1 cellular context compared by ENCODE assay signal in the genomic region with DNA sequence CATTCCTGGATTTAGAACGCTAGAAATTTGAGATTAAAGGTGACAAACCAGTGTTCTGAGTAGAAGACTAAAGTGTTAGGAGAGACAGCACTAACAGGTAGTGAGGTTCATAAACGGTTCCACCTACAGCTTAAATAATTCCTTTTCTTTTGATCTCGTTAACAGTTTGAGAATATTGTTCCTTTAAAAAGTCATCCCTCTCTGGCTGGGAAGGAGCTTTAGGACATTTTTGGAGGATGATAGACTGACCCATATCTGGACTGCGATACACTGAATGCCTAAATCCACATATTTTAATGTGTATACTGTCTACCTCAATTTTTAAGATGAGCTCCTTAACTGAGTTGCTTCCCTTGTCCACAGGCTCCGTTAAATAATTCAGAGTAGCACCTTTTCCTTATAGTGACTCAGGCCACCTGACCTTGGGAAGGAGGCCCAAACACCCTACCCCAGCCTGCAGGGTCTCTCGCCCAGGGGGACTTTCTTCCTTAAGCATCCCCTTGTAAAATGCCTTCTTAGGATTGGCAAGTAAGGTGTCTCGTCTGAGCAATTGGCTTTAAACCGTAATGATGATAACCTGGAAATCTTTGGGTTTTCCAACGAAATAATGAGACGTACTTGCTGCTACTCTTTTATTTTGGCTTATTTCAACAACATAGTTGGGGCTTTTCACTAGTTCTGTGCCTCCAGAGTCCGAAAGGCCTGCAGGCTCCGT.
A peak's percentile ranks its signal among the peaks of the same experiment; 100 is the strongest.
TF ChIP-seq lines count a peak whose summit lies in the region.

No MANE protein-coding gene starts in this region.

TF ChIP-seq in HepG2, 621 proteins besides CTCF, POLR2A, EP300 and RAD21:
- TF ChIP-seq SAP130 (CRISPR knock-in tag; IDR thresholded peaks at IDR 0.05; ENCODE audit: low read depth) (peak; percentile 9; the same call in 1 of the 2 replicates), KLF15 (CRISPR knock-in tag; IDR thresholded peaks at IDR 0.05; ENCODE audit: borderline replicate concordance) (no peak), HDAC6 (IDR thresholded peaks at IDR 0.05; ENCODE audit: low read depth, low read length) (peak; percentile 78; the same call in 1 of the 2 replicates), NFE2L2 (IDR thresholded peaks at IDR 0.05; ENCODE audit: low read length) (no peak), POLR2AphosphoS5 (IDR thresholded peaks at IDR 0.05; ENCODE audit: low read depth, low read length) (peak; percentile 15; the same call in 1 of the 2 replicates), RBM22 (optimal IDR thresholded peaks at IDR 0.05; ENCODE audit: low read length) (peak; percentile 92), MLLT10 (CRISPR knock-in tag; IDR thresholded peaks at IDR 0.05) (peak; percentile 29; the same call in 1 of the 2 replicates), NR2C2 (CRISPR knock-in tag; IDR thresholded peaks at IDR 0.05; ENCODE audit: borderline replicate concordance) (0 out of 2 replicates have a peak, but pooled peaks have one; percentile 10), KAT7 (CRISPR knock-in tag; IDR thresholded peaks at IDR 0.05; ENCODE audit: borderline replicate concordance) (peak; percentile 52; the same call in 1 of the 2 replicates), REST (IDR thresholded peaks at IDR 0.05; ENCODE audit: borderline replicate concordance in 1 of 2, low read depth in 1 of 2, low read length in 2 of 2) (0 out of 4 replicates have a peak, but pooled peaks of 1 of the 2 experiments have one; percentile 11), ZNF207 (IDR thresholded peaks at IDR 0.05; ENCODE audit: borderline replicate concordance) (no peak), ASH2L (IDR thresholded peaks at IDR 0.05; ENCODE audit: insufficient read length, low read depth, low read length) (peak; percentile 63), ZNF558 (CRISPR knock-in tag; IDR thresholded peaks at IDR 0.05; ENCODE audit: borderline replicate concordance) (0 out of 2 replicates have a peak, but pooled peaks have one; percentile 9)
- TF ChIP-seq, protein P1, sequence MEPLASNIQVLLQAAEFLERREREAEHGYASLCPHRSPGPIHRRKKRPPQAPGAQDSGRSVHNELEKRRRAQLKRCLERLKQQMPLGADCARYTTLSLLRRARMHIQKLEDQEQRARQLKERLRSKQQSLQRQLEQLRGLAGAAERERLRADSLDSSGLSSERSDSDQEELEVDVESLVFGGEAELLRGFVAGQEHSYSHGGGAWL (CRISPR knock-in tag; IDR thresholded peaks at IDR 0.05) = no peak
- TF ChIP-seq, protein P2, sequence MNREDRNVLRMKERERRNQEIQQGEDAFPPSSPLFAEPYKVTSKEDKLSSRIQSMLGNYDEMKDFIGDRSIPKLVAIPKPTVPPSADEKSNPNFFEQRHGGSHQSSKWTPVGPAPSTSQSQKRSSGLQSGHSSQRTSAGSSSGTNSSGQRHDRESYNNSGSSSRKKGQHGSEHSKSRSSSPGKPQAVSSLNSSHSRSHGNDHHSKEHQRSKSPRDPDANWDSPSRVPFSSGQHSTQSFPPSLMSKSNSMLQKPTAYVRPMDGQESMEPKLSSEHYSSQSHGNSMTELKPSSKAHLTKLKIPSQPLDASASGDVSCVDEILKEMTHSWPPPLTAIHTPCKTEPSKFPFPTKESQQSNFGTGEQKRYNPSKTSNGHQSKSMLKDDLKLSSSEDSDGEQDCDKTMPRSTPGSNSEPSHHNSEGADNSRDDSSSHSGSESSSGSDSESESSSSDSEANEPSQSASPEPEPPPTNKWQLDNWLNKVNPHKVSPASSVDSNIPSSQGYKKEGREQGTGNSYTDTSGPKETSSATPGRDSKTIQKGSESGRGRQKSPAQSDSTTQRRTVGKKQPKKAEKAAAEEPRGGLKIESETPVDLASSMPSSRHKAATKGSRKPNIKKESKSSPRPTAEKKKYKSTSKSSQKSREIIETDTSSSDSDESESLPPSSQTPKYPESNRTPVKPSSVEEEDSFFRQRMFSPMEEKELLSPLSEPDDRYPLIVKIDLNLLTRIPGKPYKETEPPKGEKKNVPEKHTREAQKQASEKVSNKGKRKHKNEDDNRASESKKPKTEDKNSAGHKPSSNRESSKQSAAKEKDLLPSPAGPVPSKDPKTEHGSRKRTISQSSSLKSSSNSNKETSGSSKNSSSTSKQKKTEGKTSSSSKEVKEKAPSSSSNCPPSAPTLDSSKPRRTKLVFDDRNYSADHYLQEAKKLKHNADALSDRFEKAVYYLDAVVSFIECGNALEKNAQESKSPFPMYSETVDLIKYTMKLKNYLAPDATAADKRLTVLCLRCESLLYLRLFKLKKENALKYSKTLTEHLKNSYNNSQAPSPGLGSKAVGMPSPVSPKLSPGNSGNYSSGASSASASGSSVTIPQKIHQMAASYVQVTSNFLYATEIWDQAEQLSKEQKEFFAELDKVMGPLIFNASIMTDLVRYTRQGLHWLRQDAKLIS (CRISPR knock-in tag; IDR thresholded peaks at IDR 0.05) = peak; percentile 40; the same call in 1 of the 2 replicates
TF ChIP-seq in HepG2: peak in this region for 11.
